In the genomic region with DNA sequence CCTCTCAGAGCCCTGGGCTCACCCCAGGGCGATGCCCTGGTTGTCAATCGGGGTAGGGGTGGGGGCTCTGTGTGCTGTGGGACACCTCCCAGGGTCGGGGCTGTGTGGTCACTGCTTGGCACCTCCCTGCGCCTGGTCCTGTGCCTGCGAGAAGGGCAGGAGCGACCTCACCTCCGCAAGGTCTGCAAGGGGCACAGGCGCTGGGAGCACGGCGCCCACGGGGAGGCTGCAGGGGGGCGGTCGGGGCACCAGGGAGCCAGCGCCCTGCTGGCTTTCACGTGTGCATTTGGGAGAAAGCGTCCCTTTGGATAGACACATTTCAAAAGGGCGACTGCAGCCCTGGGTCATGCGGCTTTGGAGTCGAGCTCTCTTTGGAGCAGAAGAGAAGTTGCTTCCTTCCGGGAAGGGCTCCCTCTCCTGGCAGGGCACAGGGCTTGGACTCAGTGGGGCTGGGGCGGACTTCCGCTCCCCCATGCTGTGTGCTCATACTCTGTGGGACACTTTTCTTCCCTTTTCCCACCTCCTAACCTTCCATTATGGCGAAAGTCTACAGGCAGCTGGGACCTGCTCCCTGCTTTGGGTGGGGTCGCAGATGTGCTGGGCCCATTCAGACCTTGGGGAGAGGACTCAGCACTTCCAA, we compare ENCODE assay signal across 22 cellular contexts. TPM values are rescaled to one million over a fixed set of nuclear protein-coding genes. Genes with fewer than 3 reads are reported as not detected.
"Had no signal": no experiment of that assay in that cellular context is flagged by ENCODE, and none has a peak within 500 bp of the region (broad histone marks: within the 10 kb centered on the region; RNA-seq: fewer than 3 reads in every experiment).

No MANE protein-coding gene starts in this region.

- H3K27me3 Mint-ChIP-seq: activated naive CD8-positive, alpha-beta T cell had no signal

- H3K4me1 Mint-ChIP-seq: activated CD8-positive, alpha-beta memory T cell treated with anti-CD3 and anti-CD28 coated beads, Interleukin-2, amount 10 ng/mL, durations not matched to agents 7 days and 5 days had no signal

- H3K27ac ChIP-seq: brain microvascular endothelial cell, esophagus muscularis mucosa, heart left ventricle, psoas muscle, right lobe of liver, suprapubic skin had no signal

- H3K36me3 ChIP-seq: brain microvascular endothelial cell, esophagus muscularis mucosa, heart left ventricle, left lung, right lobe of liver, spleen, suprapubic skin had no signal

- H3K27ac Mint-ChIP-seq: activated CD8-positive, alpha-beta memory T cell treated with anti-CD3 and anti-CD28 coated beads, Interleukin-2, amount 10 ng/mL, durations not matched to agents 7 days and 5 days; activated naive CD8-positive, alpha-beta T cell; activated T-cell treated with anti-CD3 and anti-CD28 coated beads, Interleukin-2, amount 50 U/mL, for 24 hours; natural killer cell; T-helper 2 cell treated with Interferon-gamma antibody and Interleukin-4, amounts not matched to agents 5 μg/mL and 100 μg/mL, for 36 hours; type B pancreatic cell had no signal

- H3K9me3 Mint-ChIP-seq: activated T-cell treated with anti-CD3 and anti-CD28 coated beads, Interleukin-2, amount 50 U/mL, for 24 hours; natural killer cell; T-helper 2 cell treated with Interferon-gamma antibody and Interleukin-4, amounts not matched to agents 5 μg/mL and 100 μg/mL, for 36 hours; type B pancreatic cell had no signal

- H3K4me3 Mint-ChIP-seq: activated CD8-positive, alpha-beta memory T cell treated with anti-CD3 and anti-CD28 coated beads, Interleukin-2, amount 10 ng/mL, durations not matched to agents 7 days and 5 days; activated naive CD8-positive, alpha-beta T cell; activated T-cell treated with anti-CD3 and anti-CD28 coated beads, Interleukin-2, amount 50 U/mL, for 24 hours; natural killer cell; T-helper 2 cell treated with Interferon-gamma antibody and Interleukin-4, amounts not matched to agents 5 μg/mL and 100 μg/mL, for 36 hours; type B pancreatic cell had no signal

- H3K36me3 Mint-ChIP-seq: activated CD8-positive, alpha-beta memory T cell treated with anti-CD3 and anti-CD28 coated beads, Interleukin-2, amount 10 ng/mL, durations not matched to agents 7 days and 5 days; activated naive CD8-positive, alpha-beta T cell; natural killer cell; type B pancreatic cell had no signal

- H3K9me3 ChIP-seq: esophagus muscularis mucosa, heart left ventricle, left lung, mucosa of descending colon, psoas muscle, right lobe of liver, spleen, suprapubic skin had no signal

- DNase-seq: activated CD4-positive, alpha-beta T cell treated with anti-CD3 and anti-CD28 coated beads for 1 hour; activated CD4-positive, alpha-beta T cell treated with anti-CD3 and anti-CD28 coated beads, Interleukin-2, amount 50 U/mL, for 48 hours; activated CD8-positive, alpha-beta memory T cell treated with anti-CD3 and anti-CD28 coated beads, Interleukin-2, amount 10 ng/mL, durations not matched to agents 7 days and 5 days; activated gamma-delta T cell; activated T-cell treated with anti-CD3 and anti-CD28 coated beads, Interleukin-2, amount 50 U/mL, for 24 hours; brain microvascular endothelial cell; dermis blood vessel endothelial cell; foreskin fibroblast; heart left ventricle; islet precursor cell; mucosa of descending colon; natural killer cell; psoas muscle; right lobe of liver; spleen; stimulated activated CD4-positive, alpha-beta T cell treated with anti-CD3 and anti-CD28 coated beads, Interleukin-1b, Interleukin-23, amount 100 ng/mL, for 48 hours had no signal

- ATAC-seq: activated CD8-positive, alpha-beta memory T cell treated with anti-CD3 and anti-CD28 coated beads, Interleukin-2, amount 10 ng/mL, durations not matched to agents 7 days and 5 days; left lung; mucosa of descending colon; natural killer cell; psoas muscle had no signal

- H3K27me3 ChIP-seq: brain microvascular endothelial cell, right lobe of liver had no signal

- H3K4me3 ChIP-seq: esophagus muscularis mucosa, heart left ventricle, left lung, mucosa of descending colon, psoas muscle, right lobe of liver, spleen, suprapubic skin had no signal

- H3K4me1 ChIP-seq: psoas muscle, right lobe of liver, suprapubic skin had no signal

RNA-seq across cellular contexts. Expression of a gene that starts 52.8 kb away (rescaled TPM):
- total RNA-seq: dermis blood vessel endothelial cell, psoas muscle had no signal
- polyA plus RNA-seq: psoas muscle had no signal
